8 cellular contexts compared by ENCODE assay signal in the genomic region with DNA sequence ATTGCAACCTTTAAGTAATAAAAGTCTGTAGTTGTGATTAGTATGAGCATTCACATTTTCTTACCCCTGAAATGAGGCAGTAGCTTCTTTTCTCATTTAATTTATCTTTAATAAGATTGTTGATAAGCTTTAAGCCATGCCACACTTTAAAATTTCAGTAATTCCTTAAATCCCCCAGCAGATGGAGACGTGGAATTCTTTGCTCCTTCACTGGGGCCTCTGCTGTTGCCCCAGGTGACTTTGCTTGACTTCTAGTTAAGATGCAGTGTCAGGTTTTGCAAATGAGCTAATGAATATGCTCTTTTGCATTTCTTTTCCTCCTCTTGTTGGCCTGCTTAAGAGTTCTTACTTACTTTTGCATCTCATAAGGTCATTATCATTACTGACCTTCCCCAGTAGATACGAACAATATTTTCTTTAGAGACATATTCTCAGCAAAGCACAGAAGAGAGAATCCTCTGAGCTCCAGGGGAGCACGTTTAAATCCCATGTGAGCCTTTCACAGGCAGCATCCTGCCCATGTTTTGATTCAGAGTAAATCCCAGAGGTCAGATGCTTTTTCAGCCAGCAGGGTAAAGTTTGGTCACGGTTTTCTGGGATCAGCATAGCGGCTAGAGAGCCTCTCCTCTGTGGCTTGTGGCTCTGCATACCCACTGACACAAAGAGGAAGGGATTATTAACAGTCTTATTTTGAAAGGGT.
A peak's percentile ranks its signal among the peaks of the same experiment; 100 is the strongest.
DNase-seq lines count a peak whose midpoint lies in the region; ATAC-seq, FAIRE-seq and TF ChIP-seq lines count a peak whose summit lies in the region.

No MANE protein-coding gene starts in this region.

- DNase-seq in NCI-H146 treated with DMSO at 0.1 percent for 48 hours (lab: John Stamatoyannopoulos, UW; ENCODE audit: unreplicated experiment) (peak; percentile 68), mammary epithelial cell (peak; percentile 37), lower lobe of right lung (no peak), GM19239 (ENCODE audit: insufficient read length, low spot score) (no peak)
- no peak for DNase-seq in stimulated activated CD4-positive, alpha-beta T cell treated with anti-CD3 and anti-CD28 coated beads, Interleukin-4, amount 100 ng/mL, for 4 hours
- DNase-seq in activated naive CD4-positive, alpha-beta T cell treated with anti-CD3 and anti-CD28 coated beads, Interleukin-2, amount 50 U/mL, for 16 hours, result no peak

- no peaks in the 10 kb centered on the region for H3K79me2 ChIP-seq in DOHH2 (ENCODE audit: control insufficient read depth, low read length)
- H3K79me2 ChIP-seq in mammary epithelial cell (ENCODE audit: insufficient read depth, low read length), result peaks cover 9% of the 10 kb centered on the region

- BruUV-seq in mammary epithelial cell (replicated peaks; lab: Mats Ljungman, UMichigan), result no TSS peak

- H3K36me3 ChIP-seq in DOHH2 (ENCODE audit: control insufficient read depth, low read length), result no peaks in the 10 kb centered on the region
- no peaks in the 10 kb centered on the region for H3K36me3 ChIP-seq in mammary epithelial cell (ENCODE audit: insufficient read depth, low read length)
- no peaks in the 10 kb centered on the region for H3K36me3 ChIP-seq in lower lobe of right lung

- dilution Hi-C loops in mammary epithelial cell (cut with HindIII; ENCODE audit: low sequenced_read_pairs), result no loop called here

- TF ChIP-seq CTCF in DOHH2 (IDR thresholded peaks at IDR 0.05; ENCODE audit: low read depth, low read length, poor library complexity, severe bottlenecking) (peak; percentile 11), mammary epithelial cell (conservative IDR thresholded peaks at IDR 0.05 in 1 of 2, IDR thresholded peaks at IDR 0.05 in 1 of 2; ENCODE audit: extremely low read depth in 1 of 2, insufficient read depth in 1 of 2, low read depth in 1 of 2, low read length in 2 of 2) (peak; percentile 50 to 68), lower lobe of right lung (IDR thresholded peaks at IDR 0.05) (peak; percentile 47)

- intact Hi-C loops in mammary epithelial cell (cut with micrococcal nuclease) (loop anchor here (1.0 to 10.0 kb wide), 4 partner anchors 83 to 692 kb away; no protein-coding TSS in a partner anchor), lower lobe of right lung (cut with DNase I) (no loop called here)

- WGBS in mammary epithelial cell (ENCODE audit: low coverage, missing lambda C conversion rate), result 70% methylated on average over 5 of the region's 5 CpGs

- ATAC-seq in lower lobe of right lung (peak; percentile 75 to 90), GM19463 (IDR thresholded peaks at IDR 0.05; ENCODE audit: unreplicated experiment) (no peak)

- no peaks in the 10 kb centered on the region for H3K27me3 ChIP-seq in DOHH2 (ENCODE audit: control insufficient read depth, low read length)
- no peaks in the 10 kb centered on the region for H3K27me3 ChIP-seq in mammary epithelial cell (ENCODE audit: insufficient read depth, low read length)
- no peaks in the 10 kb centered on the region for H3K27me3 ChIP-seq in lower lobe of right lung (ENCODE audit: low read depth)

- CTCF ChIA-PET in mammary epithelial cell (lab: Charles Lee; ENCODE audit: low non-redundant PET), result interaction anchor here (0.6 to 0.8 kb wide), 3 partner anchors 137 to 518 kb away, joined by 3 to 6 read pairs (median 3); no protein-coding TSS in a partner anchor

- FAIRE-seq in GM19239 (lab: Jason Lieb, UNC), result no peak

- H3K4me2 ChIP-seq in DOHH2 (ENCODE audit: low read length), result no peak overlapping the region
- H3K4me2 ChIP-seq in mammary epithelial cell (ENCODE audit: insufficient read depth, low read depth, low read length), result no peak overlapping the region

- no peak overlapping the region for H3K4me3 ChIP-seq in DOHH2 (ENCODE audit: low read length)
- no peak overlapping the region for H3K4me3 ChIP-seq in mammary epithelial cell (replicated peaks in 1 of 3; ENCODE audit: insufficient read depth in 1 of 3, low read depth in 2 of 3, low read length in 3 of 3)
- H3K4me3 ChIP-seq in lower lobe of right lung, result no peak overlapping the region

- H3K9me2 ChIP-seq in DOHH2 (replicated peaks; ENCODE audit: control insufficient read depth, low read length), result no peaks in the 10 kb centered on the region

- H3K4me1 ChIP-seq in DOHH2 (ENCODE audit: control insufficient read depth, low read length), result no peaks in the 10 kb centered on the region
- H3K4me1 ChIP-seq in mammary epithelial cell (ENCODE audit: insufficient read depth, low read length), result no peaks in the 10 kb centered on the region
- H3K4me1 ChIP-seq in lower lobe of right lung, result peaks cover 9% of the 10 kb centered on the region

- H3K9ac ChIP-seq in mammary epithelial cell (ENCODE audit: insufficient read depth, low read length), result no peak overlapping the region

- H4K20me1 ChIP-seq in DOHH2 (ENCODE audit: control insufficient read depth, insufficient read depth, low read depth, low read length), result no peaks in the 10 kb centered on the region
- H4K20me1 ChIP-seq in mammary epithelial cell (ENCODE audit: insufficient read depth, low read length), result no peaks in the 10 kb centered on the region

- in situ Hi-C loops in mammary epithelial cell (cut with MboI; ENCODE audit: low sequenced_read_pairs in 2 of 2), result loop anchor here (25.0 kb wide), 2 partner anchors 172 to 597 kb away; no protein-coding TSS in a partner anchor

- no peak overlapping the region for H2AFZ ChIP-seq in mammary epithelial cell (ENCODE audit: low read depth, low read length)

- no peak overlapping the region for H3K27ac ChIP-seq in DOHH2 (ENCODE audit: low read depth, low read length)
- H3K27ac ChIP-seq in mammary epithelial cell (ENCODE audit: insufficient read depth, low read depth, low read length), result no peak overlapping the region
- peak overlapping the region; percentile 10 for H3K27ac ChIP-seq in lower lobe of right lung

- H3K9me3 ChIP-seq in DOHH2 (ENCODE audit: control insufficient read depth, insufficient read depth, low read length), result no peaks in the 10 kb centered on the region
- H3K9me3 ChIP-seq in mammary epithelial cell (replicated peaks; ENCODE audit: insufficient read depth, low read length), result no peaks in the 10 kb centered on the region
- H3K9me3 ChIP-seq in lower lobe of right lung, result no peaks in the 10 kb centered on the region

- no peaks in the 10 kb centered on the region for H3F3A ChIP-seq in DOHH2 (ENCODE audit: control insufficient read depth, insufficient read depth)

Comparison
In these comparisons a context has a peak if more than half of its experiments do, and no peak if none do; other contexts are left out.
1. DNase-seq: peak in NCI-H146 treated with DMSO at 0.1 percent for 48 hours (single experiment) and mammary epithelial cell (single experiment); none in lower lobe of right lung (single experiment), stimulated activated CD4-positive, alpha-beta T cell treated with anti-CD3 and anti-CD28 coated beads, Interleukin-4, amount 100 ng/mL, for 4 hours (0 of 2), GM19239 (single experiment) and activated naive CD4-positive, alpha-beta T cell treated with anti-CD3 and anti-CD28 coated beads, Interleukin-2, amount 50 U/mL, for 16 hours (single experiment).
2. Peak in every context shown above with its lines, with median percentiles within 50 percentile points of each other: CTCF ChIP-seq.